15 cellular contexts compared by ENCODE assay signal in the genomic region with DNA sequence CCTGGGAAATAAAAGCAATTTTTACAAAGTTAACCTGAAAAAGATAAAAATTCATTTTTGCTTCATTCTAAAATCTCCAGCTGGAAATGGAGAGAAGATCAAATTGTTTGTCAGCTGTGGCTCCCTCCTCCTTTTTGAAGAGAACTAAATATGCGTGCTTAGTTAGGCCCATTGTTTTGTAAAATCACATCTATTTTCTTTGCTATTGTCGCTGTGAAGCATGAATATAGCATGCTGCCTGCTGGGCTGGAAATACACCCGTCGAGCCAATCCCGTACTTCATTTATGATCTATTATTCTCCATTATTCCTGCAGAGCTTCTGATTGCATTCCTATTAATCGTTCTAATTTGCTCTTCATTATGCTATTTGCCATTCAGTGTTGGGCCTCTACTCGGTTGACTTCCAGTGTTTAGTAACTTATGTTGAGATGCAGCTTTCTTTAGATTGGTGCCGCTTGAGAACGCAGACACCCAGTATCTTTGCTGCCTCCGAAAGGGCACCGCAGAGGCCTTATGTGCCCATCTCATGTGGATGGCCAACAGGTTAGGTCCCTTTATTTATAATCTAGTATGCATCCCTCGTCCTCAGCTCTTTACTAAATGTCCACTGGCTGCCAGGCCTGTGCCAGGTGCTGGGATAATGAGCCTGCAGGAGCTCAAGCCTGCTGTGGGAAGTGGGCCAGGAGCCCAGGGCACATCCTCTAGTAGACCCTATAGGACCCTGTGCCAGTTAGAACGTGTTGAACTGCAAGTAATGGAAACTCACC. TPM values are rescaled to one million over a fixed set of nuclear protein-coding genes. Genes with fewer than 3 reads are reported as not detected.
DNase-seq lines count a peak whose midpoint lies in the region; ATAC-seq and TF ChIP-seq lines count a peak whose summit lies in the region.
"Had no signal": no experiment of that assay in that cellular context is flagged by ENCODE, and none has a peak within 500 bp of the region (broad histone marks: within the 10 kb centered on the region; RNA-seq: fewer than 3 reads in every experiment).

No MANE protein-coding gene starts in this region.

- H3K36me3 Mint-ChIP-seq in type B pancreatic cell (no peaks in the 10 kb centered on the region), nephron progenitor cell (ENCODE audit: low read depth) (peaks cover 3% of the 10 kb centered on the region)

- H3K4me3 ChIP-seq in iPS-20b (ENCODE audit: low read length) (peak overlapping the region; percentile 29; the same call in 1 of the 2 replicates), right cardiac atrium (ENCODE audit: low read length) (no peak overlapping the region)
- H3K4me3 ChIP-seq: BLaER1 treated with 17β-estradiol and CSF1 and Interleukin-3, amounts not matched to agents 10 nM and 100 nM; MG63; Peyer's patch had no signal

- peak overlapping the region; percentile 27 for H3K27ac Mint-ChIP-seq in type B pancreatic cell
- H3K27ac Mint-ChIP-seq in nephron progenitor cell, result no peak overlapping the region

- H3K4me3 Mint-ChIP-seq in type B pancreatic cell (no peak overlapping the region), nephron progenitor cell (no peak overlapping the region)

- peaks cover 7% of the 10 kb centered on the region; the same call in 1 of the 2 replicates for H3K27me3 ChIP-seq in iPS-20b (ENCODE audit: insufficient read depth, low read length)
- H3K27me3 ChIP-seq in right cardiac atrium (ENCODE audit: control insufficient read depth, insufficient read depth), result no peaks in the 10 kb centered on the region
- H3K27me3 ChIP-seq: BLaER1 treated with 17β-estradiol and CSF1 and Interleukin-3, amounts not matched to agents 10 nM and 100 nM; MG63; Peyer's patch had no signal

- no peaks in the 10 kb centered on the region for H3K9me3 Mint-ChIP-seq in type B pancreatic cell
- peaks cover 10% of the 10 kb centered on the region for H3K9me3 Mint-ChIP-seq in nephron progenitor cell

- DNase-seq in NCI-H2029 (lab: John Stamatoyannopoulos, UW) (peak; percentile 23), NCI-H2029 treated with DMSO at 0.1 percent for 48 hours (lab: John Stamatoyannopoulos, UW) (no peak), NCI-H774 (lab: John Stamatoyannopoulos, UW) (peak; percentile 10), type B pancreatic cell (ENCODE audit: extremely low spot score, unreplicated experiment) (no peak), right cardiac atrium (no peak), SHP77 treated with DMSO at 0.1 percent for 48 hours (lab: John Stamatoyannopoulos, UW) (no peak), nephron progenitor cell (no peak)
- DNase-seq: EL, MG63, NCI-H1694 treated with DMSO at 0.1 percent for 48 hours, NCI-H524, Right ventricle myocardium superior had no signal

- H3K9ac ChIP-seq in iPS-20b (ENCODE audit: low read depth, low read length), result peak overlapping the region; percentile 7; the same call in 1 of the 2 replicates
- H3K9ac ChIP-seq: BLaER1 treated with 17β-estradiol and CSF1 and Interleukin-3, amounts not matched to agents 10 nM and 100 nM had no signal

- TF ChIP-seq CTCF in type B pancreatic cell (conservative IDR thresholded peaks at IDR 0.05) (no peak), nephron progenitor cell (IDR thresholded peaks at IDR 0.05) (no peak)

- intact Hi-C loops in right cardiac atrium (cut with DNase I), result no loop called here

- peaks cover 26% of the 10 kb centered on the region for H3K4me1 Mint-ChIP-seq in type B pancreatic cell (ENCODE audit: unreplicated experiment)
- H3K4me1 Mint-ChIP-seq in nephron progenitor cell, result peaks cover 34% of the 10 kb centered on the region

- H3K27ac ChIP-seq in iPS-20b (ENCODE audit: low read length) (no peak overlapping the region), right cardiac atrium (ENCODE audit: low read length) (no peak overlapping the region)
- H3K27ac ChIP-seq: BLaER1 treated with 17β-estradiol and CSF1 and Interleukin-3, amounts not matched to agents 10 nM and 100 nM; Peyer's patch had no signal

- no peak for ATAC-seq in right cardiac atrium

- H3K4me1 ChIP-seq in iPS-20b (ENCODE audit: insufficient read depth, low read length) (peaks cover 22% of the 10 kb centered on the region), right cardiac atrium (ENCODE audit: control insufficient read depth, insufficient read depth, low read length) (no peaks in the 10 kb centered on the region)
- H3K4me1 ChIP-seq: Peyer's patch had no signal

- H3K9me3 ChIP-seq in iPS-20b (ENCODE audit: insufficient read depth, low read depth, low read length), result no peaks in the 10 kb centered on the region
- no peaks in the 10 kb centered on the region for H3K9me3 ChIP-seq in right cardiac atrium (ENCODE audit: control insufficient read depth, low read length)
- H3K9me3 ChIP-seq: MG63, Peyer's patch had no signal

- no peaks in the 10 kb centered on the region for H3K36me3 ChIP-seq in iPS-20b (ENCODE audit: insufficient read depth, low read depth, low read length)
- H3K36me3 ChIP-seq: BLaER1 treated with 17β-estradiol and CSF1 and Interleukin-3, amounts not matched to agents 10 nM and 100 nM; MG63; Peyer's patch had no signal

- WGBS in right cardiac atrium, result 89% methylated on average over 13 of the region's 13 CpGs

- H3K27me3 Mint-ChIP-seq in type B pancreatic cell, result no peaks in the 10 kb centered on the region
- peaks cover 19% of the 10 kb centered on the region for H3K27me3 Mint-ChIP-seq in nephron progenitor cell (ENCODE audit: low read depth, poor library complexity)

RNA-seq across cellular contexts. Expression of a gene that starts 45.5 kb away (rescaled TPM):
- total RNA-seq in type B pancreatic cell (ENCODE audit: low replicate concordance), result 1.8 and 7.3 TPM in 2 replicates
- 10 to 100 TPM; 14.0 to 25.3 (median 23.9) TPM for total RNA-seq in right cardiac atrium
- 18.4 TPM for polyA plus RNA-seq in right cardiac atrium

Comparison
In these comparisons a context has a peak if more than half of its experiments do, and no peak if none do; other contexts are left out.
1. DNase-seq: peak in NCI-H2029 (single experiment) and NCI-H774 (single experiment); none in NCI-H2029 treated with DMSO at 0.1 percent for 48 hours (single experiment), type B pancreatic cell (single experiment), right cardiac atrium (0 of 3), SHP77 treated with DMSO at 0.1 percent for 48 hours (single experiment) and nephron progenitor cell (single experiment).